Comparison of ENCODE assay signal across 10 cellular contexts in genomic region chr2:196431957-196432356, GRCh38.
DNase-seq lines count a peak whose midpoint lies in the region; ATAC-seq and TF ChIP-seq lines count a peak whose summit lies in the region.
"Had no signal": no experiment of that assay in that cellular context is flagged by ENCODE, and none has a peak within 500 bp of the region (broad histone marks: within the 10 kb centered on the region; RNA-seq: fewer than 3 reads in every experiment).

No MANE protein-coding gene starts in this region.

- intact Hi-C loops in psoas muscle (cut with DNase I), result no loop called here

- H3K4me3 Mint-ChIP-seq in chondrocyte (ENCODE audit: unreplicated experiment), result no peak overlapping the region
- H3K4me3 Mint-ChIP-seq in nephron progenitor cell, result no peak overlapping the region

- no peak overlapping the region for H3K4me3 ChIP-seq in psoas muscle
- H3K4me3 ChIP-seq: suprapubic skin had no signal

- H3K27me3 Mint-ChIP-seq in chondrocyte (ENCODE audit: low read depth), result no peaks in the 10 kb centered on the region
- no peaks in the 10 kb centered on the region for H3K27me3 Mint-ChIP-seq in nephron progenitor cell (ENCODE audit: low read depth, poor library complexity)

- 47 to 55% (median 51%) methylated on average over 4 of the region's 4 CpGs for WGBS in psoas muscle, 3 donors

- TF ChIP-seq CTCF in chondrocyte (IDR thresholded peaks at IDR 0.05) (peak; percentile 76), nephron progenitor cell (IDR thresholded peaks at IDR 0.05) (peak; percentile 45), psoas muscle (IDR thresholded peaks at IDR 0.05) (no peak)

- H3K27ac ChIP-seq in psoas muscle, result no peak overlapping the region
- H3K27ac ChIP-seq: suprapubic skin had no signal

- no peaks in the 10 kb centered on the region for H3K36me3 ChIP-seq in psoas muscle (ENCODE audit: insufficient read depth in 1 of 2, low read depth in 1 of 2)
- H3K36me3 ChIP-seq: suprapubic skin had no signal

- H3K36me3 Mint-ChIP-seq in chondrocyte (ENCODE audit: low read depth) (peaks cover 5% of the 10 kb centered on the region), nephron progenitor cell (ENCODE audit: low read depth) (peaks cover 6% of the 10 kb centered on the region)

- DNase-seq in DMS53 (lab: John Stamatoyannopoulos, UW) (peak; percentile 39), DMS53 treated with DMSO at 0.1 percent for 48 hours (lab: John Stamatoyannopoulos, UW; ENCODE audit: unreplicated experiment) (no peak), NCI-H1105 (lab: John Stamatoyannopoulos, UW) (peak; percentile 6), chondrocyte (ENCODE audit: low spot score) (no peak), nephron progenitor cell (peak; percentile 30), DMS79 (lab: John Stamatoyannopoulos, UW) (no peak), psoas muscle (no peak)
- DNase-seq: effector memory CD4-positive, alpha-beta T cell had no signal

- no peaks in the 10 kb centered on the region for H3K9me3 Mint-ChIP-seq in chondrocyte (ENCODE audit: low read depth)
- no peaks in the 10 kb centered on the region for H3K9me3 Mint-ChIP-seq in nephron progenitor cell

- H3K9me3 ChIP-seq in psoas muscle, result no peaks in the 10 kb centered on the region
- H3K9me3 ChIP-seq: suprapubic skin had no signal

- H3K4me1 Mint-ChIP-seq in chondrocyte (ENCODE audit: low read depth), result peaks cover 33% of the 10 kb centered on the region
- H3K4me1 Mint-ChIP-seq in nephron progenitor cell, result no peaks in the 10 kb centered on the region

- ATAC-seq in psoas muscle (no peak), GM21723 (IDR thresholded peaks at IDR 0.05; ENCODE audit: unreplicated experiment) (no peak)

- H3K4me1 ChIP-seq in psoas muscle, result no peaks in the 10 kb centered on the region
- H3K4me1 ChIP-seq: suprapubic skin had no signal

- H3K27ac Mint-ChIP-seq in chondrocyte (ENCODE audit: unreplicated experiment) (no peak overlapping the region), nephron progenitor cell (peak overlapping the region; percentile 55)

- H3K27me3 ChIP-seq in psoas muscle (ENCODE audit: insufficient read depth in 3 of 3, low read length in 2 of 3), result peaks cover 0 to 5% (median 0%) of the 10 kb centered on the region in 3 donors
- H3K27me3 ChIP-seq: suprapubic skin had no signal

Comparison
In these comparisons a context has a peak if more than half of its experiments do, and no peak if none do; other contexts are left out.
1. DNase-seq: peak in DMS53 (single experiment), NCI-H1105 (single experiment) and nephron progenitor cell (single experiment); none in DMS53 treated with DMSO at 0.1 percent for 48 hours (single experiment), chondrocyte (single experiment), DMS79 (single experiment) and psoas muscle (0 of 2).